ENCODE assay signal across 10 cellular contexts in genomic region chr6:2951723-2952122, GRCh38. TPM values are rescaled to one million over a fixed set of nuclear protein-coding genes. Genes with fewer than 3 reads are reported as not detected.
A peak's percentile ranks its signal among the peaks of the same experiment; 100 is the strongest.
DNase-seq lines count a peak whose midpoint lies in the region; ATAC-seq and TF ChIP-seq lines count a peak whose summit lies in the region.
"Had no signal": no experiment of that assay in that cellular context is flagged by ENCODE, and none has a peak within 500 bp of the region (broad histone marks: within the 10 kb centered on the region; RNA-seq: fewer than 3 reads in every experiment).

No MANE protein-coding gene starts in this region.

- TF ChIP-seq CTCF in endodermal cell (conservative IDR thresholded peaks at IDR 0.05) (no peak), type B pancreatic cell (conservative IDR thresholded peaks at IDR 0.05) (no peak)

- peaks cover 35% of the 10 kb centered on the region for H3K36me3 ChIP-seq in endodermal cell (ENCODE audit: control insufficient read depth, insufficient read depth, low read length)
- H3K36me3 ChIP-seq in naive thymus-derived CD4-positive, alpha-beta T cell (ENCODE audit: control insufficient read depth in 2 of 3, insufficient read depth in 3 of 3, low read length in 3 of 3), result peaks cover 0 to 15% (median 0%) of the 10 kb centered on the region in 3 experiments

- H3K9me3 Mint-ChIP-seq in endodermal cell (no peaks in the 10 kb centered on the region), type B pancreatic cell (no peaks in the 10 kb centered on the region)
- H3K9me3 Mint-ChIP-seq in naive thymus-derived CD4-positive, alpha-beta T cell, result no peaks in the 10 kb centered on the region

- no peaks in the 10 kb centered on the region for H3K9me3 ChIP-seq in endodermal cell (ENCODE audit: control insufficient read depth, low read length)
- H3K9me3 ChIP-seq in naive thymus-derived CD4-positive, alpha-beta T cell (ENCODE audit: control insufficient read depth in 2 of 3, low read length in 3 of 3), result no peaks in the 10 kb centered on the region
- H3K9me3 ChIP-seq: A549 had no signal

- H3K4me1 Mint-ChIP-seq in endodermal cell (peaks cover 33% of the 10 kb centered on the region), type B pancreatic cell (ENCODE audit: unreplicated experiment) (peaks cover 10% of the 10 kb centered on the region)
- peaks cover 9 to 31% (median 11%) of the 10 kb centered on the region in 7 donors for H3K4me1 Mint-ChIP-seq in naive thymus-derived CD4-positive, alpha-beta T cell

- H3K4me1 ChIP-seq in endodermal cell (ENCODE audit: control insufficient read depth, insufficient read depth, low read length), result no peaks in the 10 kb centered on the region
- no peaks in the 10 kb centered on the region for H3K4me1 ChIP-seq in naive thymus-derived CD4-positive, alpha-beta T cell (ENCODE audit: control insufficient read depth in 2 of 2, insufficient read depth in 2 of 2, low read length in 2 of 2)

- ATAC-seq in naive thymus-derived CD4-positive, alpha-beta T cell, result peak; percentile 30

- POLR2A ChIA-PET in naive thymus-derived CD4-positive, alpha-beta T cell (lab: Charles Lee), result interaction anchor here (0.8 to 1.9 kb wide), 5 partner anchors 8 to 43 kb away, joined by 3 to 7 read pairs (median 6); no protein-coding TSS in a partner anchor

- no peak overlapping the region for H3K4me3 ChIP-seq in endodermal cell (ENCODE audit: low read length)
- no peak overlapping the region for H3K4me3 ChIP-seq in naive thymus-derived CD4-positive, alpha-beta T cell (ENCODE audit: low read length)
- H3K4me3 ChIP-seq: A549 had no signal

- H3K36me3 Mint-ChIP-seq in endodermal cell (ENCODE audit: low read depth), result peaks cover 70% of the 10 kb centered on the region
- peaks cover 6 to 59% (median 34%) of the 10 kb centered on the region in 5 donors for H3K36me3 Mint-ChIP-seq in naive thymus-derived CD4-positive, alpha-beta T cell
- H3K36me3 Mint-ChIP-seq in type B pancreatic cell, result peaks cover 10% of the 10 kb centered on the region

- no peak overlapping the region for H3K27ac ChIP-seq in endodermal cell (ENCODE audit: low read depth, low read length)
- H3K27ac ChIP-seq in naive thymus-derived CD4-positive, alpha-beta T cell (ENCODE audit: low read depth, low read length), result no peak overlapping the region

- H3K27ac Mint-ChIP-seq in endodermal cell (peak overlapping the region; percentile 73), type B pancreatic cell (peak overlapping the region; percentile 15)
- peak overlapping the region; percentile 7 to 87 (median 43) for H3K27ac Mint-ChIP-seq in naive thymus-derived CD4-positive, alpha-beta T cell

- intact Hi-C loops in naive thymus-derived CD4-positive, alpha-beta T cell (cut with micrococcal nuclease), result loop anchor here (1.0 to 2.0 kb wide), 4 partner anchors 8 to 38 kb away; no protein-coding TSS in a partner anchor

- no peaks in the 10 kb centered on the region for H3K27me3 ChIP-seq in endodermal cell (ENCODE audit: control insufficient read depth, insufficient read depth, low read length, poor library complexity, severe bottlenecking)
- no peaks in the 10 kb centered on the region for H3K27me3 ChIP-seq in naive thymus-derived CD4-positive, alpha-beta T cell (ENCODE audit: control insufficient read depth in 2 of 2, insufficient read depth in 2 of 2, low read length in 2 of 2)

- CTCF ChIA-PET in naive thymus-derived CD4-positive, alpha-beta T cell (lab: Charles Lee), result interaction anchor here (0.6 to 1.7 kb wide), 9 partner anchors 9 to 48 kb away, joined by 3 to 6 read pairs (median 4); partner anchors contain the start of gene NQO2

- H3K9ac ChIP-seq in endodermal cell (ENCODE audit: extremely low read depth, low read length, poor library complexity, severe bottlenecking), result no peak overlapping the region

- H3K4me3 Mint-ChIP-seq in endodermal cell (no peak overlapping the region), type B pancreatic cell (no peak overlapping the region)
- H3K4me3 Mint-ChIP-seq in naive thymus-derived CD4-positive, alpha-beta T cell, result peak overlapping the region in 1 of 10 donors; percentile 11

- DNase-seq in activated CD8-positive, alpha-beta memory T cell treated with anti-CD3 and anti-CD28 coated beads for 24 hours, result peak; percentile 50
- no peak for DNase-seq in activated CD8-positive, alpha-beta memory T cell treated with anti-CD3 and anti-CD28 coated beads, Interleukin-2, amount 50 U/mL, for 4 hours
- peak; percentile 83 for DNase-seq in endodermal cell
- no peak for DNase-seq in naive thymus-derived CD4-positive, alpha-beta T cell
- DNase-seq in type B pancreatic cell (ENCODE audit: extremely low spot score, unreplicated experiment), result peak; percentile 54
- DNase-seq in activated CD4-positive, alpha-beta T cell treated with anti-CD3 and anti-CD28 coated beads, Interleukin-2, amount 50 U/mL, for 4 hours, result no peak
- DNase-seq in activated CD4-positive, alpha-beta T cell treated with anti-CD3 and anti-CD28 coated beads for 48 hours, result no peak
- DNase-seq in D341Med (ENCODE audit: low spot score), result no peak
- DNase-seq: DMS79 treated with DMSO at 0.1 percent for 48 hours had no signal

- peaks cover 8% of the 10 kb centered on the region for H3K27me3 Mint-ChIP-seq in endodermal cell (ENCODE audit: insufficient read depth)
- peaks cover 0 to 12% (median 0%) of the 10 kb centered on the region in 5 donors for H3K27me3 Mint-ChIP-seq in naive thymus-derived CD4-positive, alpha-beta T cell
- H3K27me3 Mint-ChIP-seq in type B pancreatic cell, result no peaks in the 10 kb centered on the region

- 69 to 76% methylated on average over 3 to 8 of the region's 8 CpGs for WGBS in endodermal cell (ENCODE audit: insufficient coverage in 1 of 2, insufficient read length in 1 of 2), 2 experiments

RNA-seq across cellular contexts. Expression of gene SERPINB6, which starts 19.6 kb away (rescaled TPM):
- 100 to 1,000 TPM; 128 to 150 TPM for total RNA-seq in endodermal cell
- polyA plus RNA-seq in endodermal cell (2013, experiment 1 of 2), result 39.0 TPM
- 39.4 TPM for polyA plus RNA-seq in endodermal cell (2013, experiment 2 of 2)
- total RNA-seq in naive thymus-derived CD4-positive, alpha-beta T cell, result 10 to 100 TPM; 19.7 to 60.5 (median 56.4) TPM
- polyA plus RNA-seq in naive thymus-derived CD4-positive, alpha-beta T cell, result 10 to 100 TPM; 77.9 to 94.2 TPM
- 57.5 and 61.2 TPM in 2 replicates for total RNA-seq in type B pancreatic cell (ENCODE audit: low replicate concordance)

RNA-seq across cellular contexts. Expression of gene NQO2, which starts 48.0 kb away (rescaled TPM):
- total RNA-seq in endodermal cell (100 to 1,000 TPM in 1 of 2 donors, 10 to 100 TPM in 1; 50.8 to 199 TPM), type B pancreatic cell (ENCODE audit: low replicate concordance) (19.1 and 19.5 TPM in 2 replicates)
- polyA plus RNA-seq in endodermal cell (2013, experiment 1 of 2), result 46.8 TPM
- polyA plus RNA-seq in endodermal cell (2013, experiment 2 of 2), result 40.7 TPM
- total RNA-seq in naive thymus-derived CD4-positive, alpha-beta T cell, result 10 to 100 TPM in 4 of 5 experiments, 1 to 10 TPM in 1; 8.1 to 34.6 (median 22.6) TPM
- polyA plus RNA-seq in naive thymus-derived CD4-positive, alpha-beta T cell, result 10 to 100 TPM; 44.4 to 52.0 TPM

RNA-seq across cellular contexts. Expression of gene SERPINB9, which starts 48.6 kb away (rescaled TPM):
- 100 to 1,000 TPM; 192 to 390 TPM for total RNA-seq in endodermal cell
- polyA plus RNA-seq in endodermal cell (2013, experiment 1 of 2), result 39.8 TPM
- polyA plus RNA-seq in endodermal cell (2013, experiment 2 of 2), result 48.5 TPM
- total RNA-seq in naive thymus-derived CD4-positive, alpha-beta T cell, result 10 to 100 TPM; 25.1 to 74.4 (median 52.0) TPM
- 10 to 100 TPM; 33.1 to 34.1 TPM for polyA plus RNA-seq in naive thymus-derived CD4-positive, alpha-beta T cell
- total RNA-seq in type B pancreatic cell (ENCODE audit: low replicate concordance), result 6.0 and 6.5 TPM in 2 replicates

Comparison
In these comparisons a context has a peak if more than half of its experiments do, and no peak if none do; other contexts are left out.
1. DNase-seq: peak in activated CD8-positive, alpha-beta memory T cell treated with anti-CD3 and anti-CD28 coated beads for 24 hours (single experiment), endodermal cell (single experiment) and type B pancreatic cell (single experiment); none in activated CD8-positive, alpha-beta memory T cell treated with anti-CD3 and anti-CD28 coated beads, Interleukin-2, amount 50 U/mL, for 4 hours (single experiment), naive thymus-derived CD4-positive, alpha-beta T cell (0 of 9), activated CD4-positive, alpha-beta T cell treated with anti-CD3 and anti-CD28 coated beads, Interleukin-2, amount 50 U/mL, for 4 hours (0 of 2), activated CD4-positive, alpha-beta T cell treated with anti-CD3 and anti-CD28 coated beads for 48 hours (single experiment) and D341Med (single experiment).
2. H3K27ac Mint-ChIP-seq: peak in every context shown above with its lines; median percentile 73 in endodermal cell; 43 in naive thymus-derived CD4-positive, alpha-beta T cell; 15 in type B pancreatic cell.